30 cellular contexts compared by ENCODE assay signal in genomic region chr5:10470669-10471068, GRCh38. TPM values are rescaled to one million over a fixed set of nuclear protein-coding genes. Genes with fewer than 3 reads are reported as not detected.
"Had no signal": no experiment of that assay in that cellular context is flagged by ENCODE, and none has a peak within 500 bp of the region (broad histone marks: within the 10 kb centered on the region; RNA-seq: fewer than 3 reads in every experiment).

No MANE protein-coding gene starts in this region.

- H3K27ac ChIP-seq: ascending aorta, breast epithelium, cardiac muscle cell, colonic mucosa, epithelial cell of prostate, esophagus squamous epithelium had no signal

- H3K36me3 ChIP-seq: ascending aorta, breast epithelium, cardiac muscle cell, colonic mucosa, esophagus squamous epithelium had no signal

- ATAC-seq: activated CD4-positive, alpha-beta T cell treated with anti-CD3 and anti-CD28 coated beads for 36 hours; activated CD8-positive, alpha-beta memory T cell treated with anti-CD3 and anti-CD28 coated beads, Interleukin-2, amount 10 ng/mL, durations not matched to agents 7 days and 5 days; activated CD8-positive, alpha-beta T cell treated with anti-CD3 and anti-CD28 coated beads, Interleukin-2, amount 10 ng/mL, durations not matched to agents 7 days and 5 days; activated naive CD4-positive, alpha-beta T cell treated with anti-CD3 and anti-CD28 coated beads, Interleukin-2, amount 50 U/mL, for 72 hours; activated T-cell treated with anti-CD3 and anti-CD28 coated beads, Interleukin-2, amount 50 U/mL, for 72 hours had no signal

- H3K9me3 ChIP-seq: colonic mucosa had no signal

- H3K27me3 ChIP-seq: ascending aorta, breast epithelium, cardiac muscle cell, colonic mucosa, esophagus squamous epithelium had no signal

- H3K4me1 ChIP-seq: ascending aorta, breast epithelium, colonic mucosa had no signal

- DNase-seq: activated CD4-positive, alpha-beta memory T cell treated with anti-CD3 and anti-CD28 coated beads for 36 hours; activated CD4-positive, alpha-beta T cell treated with anti-CD3 and anti-CD28 coated beads for 36 hours; activated CD4-positive, alpha-beta T cell treated with anti-CD3 and anti-CD28 coated beads, Interleukin-2, amount 10 ng/mL, durations not matched to agents 24 days and 14 days; activated CD4-positive, CD25-positive, alpha-beta regulatory T cell; activated CD4-positive, CD25-positive, alpha-beta regulatory T cell treated with anti-CD3 and anti-CD28 coated beads, Interleukin-2, amount 50 U/mL, for 72 hours; activated CD8-positive, alpha-beta memory T cell treated with anti-CD3 and anti-CD28 coated beads, Interleukin-2, amount 10 ng/mL, durations not matched to agents 7 days and 5 days; activated CD8-positive, alpha-beta memory T cell treated with anti-CD3 and anti-CD28 coated beads, Interleukin-2, amount 50 U/mL, for 4 hours; activated CD8-positive, alpha-beta T cell treated with anti-CD3 and anti-CD28 coated beads, Interleukin-2, amount 10 ng/mL, durations not matched to agents 7 days and 5 days; activated gamma-delta T cell; activated naive CD4-positive, alpha-beta T cell; activated naive CD4-positive, alpha-beta T cell treated with anti-CD3 and anti-CD28 coated beads, Interleukin-2, amount 10 ng/mL, durations not matched to agents 7 days and 5 days; activated naive CD8-positive, alpha-beta T cell treated with anti-CD3 and anti-CD28 coated beads, Interleukin-2, amount 10 ng/mL, durations not matched to agents 7 days and 5 days; activated T-cell treated with anti-CD3 and anti-CD28 coated beads, Interleukin-2, amount 50 U/mL, for 24 hours; activated T-cell treated with anti-CD3 and anti-CD28 coated beads, Interleukin-2, amount 50 U/mL, for 72 hours; central memory CD4-positive, alpha-beta T cell; cerebellar nuclear complex; colonic mucosa; effector CD8-positive, alpha-beta T cell; esophagus squamous epithelium; foreskin fibroblast; head of caudate nucleus; T-helper 2 cell had no signal

- H3K4me3 ChIP-seq: ascending aorta, breast epithelium, cardiac muscle cell, colonic mucosa, esophagus squamous epithelium had no signal

- FAIRE-seq: endometrium, endothelial cell of umbilical vein, frontal cortex had no signal

RNA-seq across cellular contexts. Expression of gene ROPN1L, which starts 29.0 kb away (rescaled TPM):
- total RNA-seq: activated CD4-positive, alpha-beta memory T cell treated with anti-CD3 and anti-CD28 coated beads for 36 hours; activated CD4-positive, alpha-beta T cell treated with anti-CD3 and anti-CD28 coated beads, Interleukin-2, amount 10 ng/mL, durations not matched to agents 24 days and 14 days; ascending aorta; colonic mucosa had no signal
